In genomic region chr19:55598719-55599467, GRCh38 we compare ENCODE assay signal across 8 cellular contexts. TPM values are rescaled to one million over a fixed set of nuclear protein-coding genes. Genes with fewer than 3 reads are reported as not detected.
DNase-seq lines count a peak whose midpoint lies in the region; ATAC-seq and TF ChIP-seq lines count a peak whose summit lies in the region.

No MANE protein-coding gene starts in this region.

- no peaks in the 10 kb centered on the region for H3K27me3 Mint-ChIP-seq in activated CD8-positive, alpha-beta memory T cell treated with anti-CD3 and anti-CD28 coated beads, Interleukin-2, amount 10 ng/mL, durations not matched to agents 7 days and 5 days
- no peaks in the 10 kb centered on the region for H3K27me3 Mint-ChIP-seq in mesothelial cell of epicardium (ENCODE audit: low read depth)

- peaks cover 35% of the 10 kb centered on the region for H3K36me3 Mint-ChIP-seq in activated CD8-positive, alpha-beta memory T cell treated with anti-CD3 and anti-CD28 coated beads, Interleukin-2, amount 10 ng/mL, durations not matched to agents 7 days and 5 days
- H3K36me3 Mint-ChIP-seq in mesothelial cell of epicardium: peaks cover 36% of the 10 kb centered on the region

- CTCF ChIA-PET in activated CD8-positive, alpha-beta memory T cell treated with anti-CD3 and anti-CD28 coated beads, Interleukin-2, amount 10 ng/mL, durations not matched to agents 7 days and 5 days (lab: Charles Lee): interaction anchor here (0.7 to 4.2 kb wide), 13 partner anchors 11 to 345 kb away, joined by 3 to 31 read pairs (median 5); partner anchors contain the start of genes CCDC106, U2AF2, ZNF581 and ZNF628

- DNase-seq in CMK (ENCODE audit: low read depth) (peak; percentile 95), GM20000 (ENCODE audit: low spot score) (peak; percentile 91), HT1080 (ENCODE audit: low read depth) (peak; percentile 97), NOMO-1 (lab: John Stamatoyannopoulos, UW; ENCODE audit: unreplicated experiment in 2 of 2) (peak; percentile 80 to 86), mesothelial cell of epicardium (ENCODE audit: low spot score in 2 of 2, unreplicated experiment in 2 of 2) (peak; percentile 89 to 98)
- peak; percentile 97 for DNase-seq in activated CD8-positive, alpha-beta memory T cell treated with anti-CD3 and anti-CD28 coated beads, Interleukin-2, amount 10 ng/mL, durations not matched to agents 7 days and 5 days
- peak; percentile 80 to 87 for DNase-seq in stimulated activated CD8-positive, alpha-beta memory T cell treated with anti-CD3 and anti-CD28 coated beads, Interleukin-15, amount 100 ng/mL, for 4 hours (ENCODE audit: low read depth in 2 of 2)

- H3K27me3 ChIP-seq in endocrine pancreas (ENCODE audit: control insufficient read depth, insufficient read depth, low read length): no peaks in the 10 kb centered on the region

- H3K9ac ChIP-seq in endocrine pancreas (ENCODE audit: control insufficient read depth, insufficient read depth, low read length): peak overlapping the region; percentile 65

- peaks cover 23% of the 10 kb centered on the region for H3K4me1 Mint-ChIP-seq in activated CD8-positive, alpha-beta memory T cell treated with anti-CD3 and anti-CD28 coated beads, Interleukin-2, amount 10 ng/mL, durations not matched to agents 7 days and 5 days
- H3K4me1 Mint-ChIP-seq in mesothelial cell of epicardium: peaks cover 18% of the 10 kb centered on the region

- peak overlapping the region; percentile 86 for H3K4me3 Mint-ChIP-seq in activated CD8-positive, alpha-beta memory T cell treated with anti-CD3 and anti-CD28 coated beads, Interleukin-2, amount 10 ng/mL, durations not matched to agents 7 days and 5 days
- H3K4me3 Mint-ChIP-seq in mesothelial cell of epicardium: peak overlapping the region; percentile 99

- peak overlapping the region; percentile 99 for H3K27ac Mint-ChIP-seq in activated CD8-positive, alpha-beta memory T cell treated with anti-CD3 and anti-CD28 coated beads, Interleukin-2, amount 10 ng/mL, durations not matched to agents 7 days and 5 days
- H3K27ac Mint-ChIP-seq in mesothelial cell of epicardium: peak overlapping the region; percentile 100

- no peaks in the 10 kb centered on the region for H3K36me3 ChIP-seq in endocrine pancreas (ENCODE audit: control insufficient read depth, insufficient read depth, low read length)

- TF ChIP-seq CTCF in GM20000 (IDR thresholded peaks at IDR 0.05; ENCODE audit: extremely low read depth, missing control alignments) (no peak), mesothelial cell of epicardium (IDR thresholded peaks at IDR 0.05; ENCODE audit: unreplicated experiment) (no peak)

- no peak overlapping the region for H3K4me3 ChIP-seq in endocrine pancreas (ENCODE audit: control insufficient read depth, insufficient read depth, low read length)

- no peaks in the 10 kb centered on the region for H3K9me3 ChIP-seq in endocrine pancreas (ENCODE audit: control insufficient read depth, low read length)

- H3K9me3 Mint-ChIP-seq in activated CD8-positive, alpha-beta memory T cell treated with anti-CD3 and anti-CD28 coated beads, Interleukin-2, amount 10 ng/mL, durations not matched to agents 7 days and 5 days (ENCODE audit: low read depth): no peaks in the 10 kb centered on the region
- peaks cover 11% of the 10 kb centered on the region for H3K9me3 Mint-ChIP-seq in mesothelial cell of epicardium

- H3K4me1 ChIP-seq in endocrine pancreas (ENCODE audit: control insufficient read depth, insufficient read depth, low read length): no peaks in the 10 kb centered on the region

- ATAC-seq in activated CD8-positive, alpha-beta memory T cell treated with anti-CD3 and anti-CD28 coated beads, Interleukin-2, amount 10 ng/mL, durations not matched to agents 7 days and 5 days: peak; percentile 70

RNA-seq across cellular contexts. Expression of gene FIZ1, which starts 0.4 kb away (rescaled TPM):
- 6.0 and 10.0 TPM in 2 replicates for total RNA-seq in HT1080 (2014; rRNA removed; shearing (Covaris generic))
- 10.6 and 12.0 TPM in 2 replicates for polyA plus RNA-seq in HT1080 (2015; cell fraction: cytosol; rRNA removed)
- 13.7 and 16.0 TPM in 2 replicates for polyA plus RNA-seq in HT1080 (2015; cell fraction: nucleus; rRNA removed)
- total RNA-seq in activated CD8-positive, alpha-beta memory T cell treated with anti-CD3 and anti-CD28 coated beads, Interleukin-2, amount 10 ng/mL, durations not matched to agents 7 days and 5 days: 10 to 100 TPM; 13.0 to 15.7 TPM
- 31.3 to 31.7 TPM (median 31.6 TPM) in 3 replicates for total RNA-seq in mesothelial cell of epicardium

RNA-seq across cellular contexts. Expression of gene ZNF524, which starts 1.2 kb away (rescaled TPM):
- 18.8 and 26.2 TPM in 2 replicates for total RNA-seq in HT1080 (2014; rRNA removed; shearing (Covaris generic))
- polyA plus RNA-seq in HT1080 (2015; cell fraction: cytosol; rRNA removed): 16.6 and 20.1 TPM in 2 replicates
- 8.0 and 12.4 TPM in 2 replicates for polyA plus RNA-seq in HT1080 (2015; cell fraction: nucleus; rRNA removed)
- total RNA-seq in activated CD8-positive, alpha-beta memory T cell treated with anti-CD3 and anti-CD28 coated beads, Interleukin-2, amount 10 ng/mL, durations not matched to agents 7 days and 5 days: 10 to 100 TPM; 26.5 to 30.2 TPM
- total RNA-seq in mesothelial cell of epicardium: 5.3 to 7.4 TPM (median 5.7 TPM) in 3 replicates

RNA-seq across cellular contexts. Expression of gene ZNF865, which starts 6.6 kb away (rescaled TPM):
- 2.2 and 3.8 TPM in 2 replicates for total RNA-seq in HT1080 (2014; rRNA removed; shearing (Covaris generic))
- polyA plus RNA-seq in HT1080 (2015; cell fraction: cytosol; rRNA removed): 13.7 and 15.3 TPM in 2 replicates
- 8.3 and 10.7 TPM in 2 replicates for polyA plus RNA-seq in HT1080 (2015; cell fraction: nucleus; rRNA removed)
- 10 to 100 TPM; 14.4 to 16.7 TPM for total RNA-seq in activated CD8-positive, alpha-beta memory T cell treated with anti-CD3 and anti-CD28 coated beads, Interleukin-2, amount 10 ng/mL, durations not matched to agents 7 days and 5 days
- total RNA-seq in mesothelial cell of epicardium: 18.7 to 21.4 TPM (median 21.2 TPM) in 3 replicates

RNA-seq across cellular contexts. Expression of gene ZNF579, which starts 18.2 kb away (rescaled TPM):
- 8.2 and 8.3 TPM in 2 replicates for total RNA-seq in HT1080 (2014; rRNA removed; shearing (Covaris generic))
- 8.1 and 8.6 TPM in 2 replicates for polyA plus RNA-seq in HT1080 (2015; cell fraction: cytosol; rRNA removed)
- 19.3 and 20.8 TPM in 2 replicates for polyA plus RNA-seq in HT1080 (2015; cell fraction: nucleus; rRNA removed)
- 1 to 10 TPM; 5.6 to 7.5 TPM for total RNA-seq in activated CD8-positive, alpha-beta memory T cell treated with anti-CD3 and anti-CD28 coated beads, Interleukin-2, amount 10 ng/mL, durations not matched to agents 7 days and 5 days
- total RNA-seq in mesothelial cell of epicardium: 35.0 to 35.2 TPM (median 35.1 TPM) in 3 replicates

RNA-seq across cellular contexts. Expression of gene ZNF784, which starts 25.5 kb away (rescaled TPM):
- 4.1 and 6.1 TPM in 2 replicates for total RNA-seq in HT1080 (2014; rRNA removed; shearing (Covaris generic))
- polyA plus RNA-seq in HT1080 (2015; cell fraction: cytosol; rRNA removed): 4.6 and 6.1 TPM in 2 replicates
- polyA plus RNA-seq in HT1080 (2015; cell fraction: nucleus; rRNA removed): 12.1 and 12.6 TPM in 2 replicates
- total RNA-seq in activated CD8-positive, alpha-beta memory T cell treated with anti-CD3 and anti-CD28 coated beads, Interleukin-2, amount 10 ng/mL, durations not matched to agents 7 days and 5 days: 1 to 10 TPM; 5.1 to 7.3 TPM
- 12.8 to 13.7 TPM (median 12.9 TPM) in 3 replicates for total RNA-seq in mesothelial cell of epicardium
